ENCODE assay signal across 14 cellular contexts in genomic region chr2:197539734-197540133, GRCh38. TPM values are rescaled to one million over a fixed set of nuclear protein-coding genes. Genes with fewer than 3 reads are reported as not detected.
A peak's percentile ranks its signal among the peaks of the same experiment; 100 is the strongest.
DNase-seq lines count a peak whose midpoint lies in the region; ATAC-seq and TF ChIP-seq lines count a peak whose summit lies in the region.
"Had no signal": no experiment of that assay in that cellular context is flagged by ENCODE, and none has a peak within 500 bp of the region (broad histone marks: within the 10 kb centered on the region; RNA-seq: fewer than 3 reads in every experiment).

No MANE protein-coding gene starts in this region.

- H3K9me3 Mint-ChIP-seq in activated CD8-positive, alpha-beta T cell treated with anti-CD3 and anti-CD28 coated beads for 36 hours = no peaks in the 10 kb centered on the region
- no peaks in the 10 kb centered on the region for H3K9me3 Mint-ChIP-seq in activated CD8-positive, alpha-beta T cell treated with anti-CD3 and anti-CD28 coated beads, Interleukin-2, amount 10 ng/mL, durations not matched to agents 7 days and 5 days (ENCODE audit: insufficient read depth)
- no peaks in the 10 kb centered on the region for H3K9me3 Mint-ChIP-seq in natural killer cell
- H3K9me3 Mint-ChIP-seq in natural killer cell treated with Interleukin-12 subunit alpha and Interleukin-12 subunit beta and Interleukin-15 and Interleukin-18, amount 100 ng/mL, for 72 hours = no peaks in the 10 kb centered on the region
- no peaks in the 10 kb centered on the region for H3K9me3 Mint-ChIP-seq in effector memory CD8-positive, alpha-beta T cell
- H3K9me3 Mint-ChIP-seq: CD8-positive, alpha-beta T cell; H9 had no signal

- no peak for ATAC-seq in activated CD8-positive, alpha-beta T cell treated with anti-CD3 and anti-CD28 coated beads for 36 hours
- no peak for ATAC-seq in activated CD8-positive, alpha-beta T cell treated with anti-CD3 and anti-CD28 coated beads, Interleukin-2, amount 10 ng/mL, durations not matched to agents 7 days and 5 days
- no peak for ATAC-seq in natural killer cell
- ATAC-seq in natural killer cell treated with Interleukin-12 subunit alpha and Interleukin-12 subunit beta and Interleukin-15 and Interleukin-18, amount 100 ng/mL, for 72 hours = no peak
- no peak for ATAC-seq in effector memory CD8-positive, alpha-beta T cell (replicated peaks)
- ATAC-seq in HG02763 (IDR thresholded peaks at IDR 0.05; ENCODE audit: unreplicated experiment) = no peak
- ATAC-seq: CD8-positive, alpha-beta T cell had no signal

- DNase-seq in activated CD8-positive, alpha-beta T cell treated with anti-CD3 and anti-CD28 coated beads for 36 hours = no peak
- no peak for DNase-seq in activated CD8-positive, alpha-beta T cell treated with anti-CD3 and anti-CD28 coated beads, Interleukin-2, amount 10 ng/mL, durations not matched to agents 7 days and 5 days
- DNase-seq in natural killer cell (no peak), glomerular visceral epithelial cell (ENCODE audit: extremely low spot score) (no peak), activated gamma-delta T cell treated with Interleukin-2 at 50 U/mL for 16 hours (no peak)
- DNase-seq in natural killer cell treated with Interleukin-12 subunit alpha and Interleukin-12 subunit beta and Interleukin-15 and Interleukin-18, amount 100 ng/mL, for 72 hours (ENCODE audit: low spot score) = no peak
- DNase-seq in effector memory CD8-positive, alpha-beta T cell = no peak
- DNase-seq: ACHN; Caco-2; CD8-positive, alpha-beta T cell; GF-D8; GOT3; H9 had no signal

- no peak overlapping the region for H3K4me3 Mint-ChIP-seq in activated CD8-positive, alpha-beta T cell treated with anti-CD3 and anti-CD28 coated beads for 36 hours
- no peak overlapping the region for H3K4me3 Mint-ChIP-seq in activated CD8-positive, alpha-beta T cell treated with anti-CD3 and anti-CD28 coated beads, Interleukin-2, amount 10 ng/mL, durations not matched to agents 7 days and 5 days
- no peak overlapping the region for H3K4me3 Mint-ChIP-seq in natural killer cell
- H3K4me3 Mint-ChIP-seq in natural killer cell treated with Interleukin-12 subunit alpha and Interleukin-12 subunit beta and Interleukin-15 and Interleukin-18, amount 100 ng/mL, for 72 hours = no peak overlapping the region
- H3K4me3 Mint-ChIP-seq in effector memory CD8-positive, alpha-beta T cell = no peak overlapping the region
- H3K4me3 Mint-ChIP-seq: CD8-positive, alpha-beta T cell; H9 had no signal

- no peak for TF ChIP-seq CTCF in activated CD8-positive, alpha-beta T cell treated with anti-CD3 and anti-CD28 coated beads for 36 hours (IDR thresholded peaks at IDR 0.05)
- no peak for TF ChIP-seq CTCF in natural killer cell (IDR thresholded peaks at IDR 0.05)

- peaks cover 46% of the 10 kb centered on the region for H3K36me3 Mint-ChIP-seq in activated CD8-positive, alpha-beta T cell treated with anti-CD3 and anti-CD28 coated beads for 36 hours (ENCODE audit: low read depth)
- peaks cover 69% of the 10 kb centered on the region for H3K36me3 Mint-ChIP-seq in activated CD8-positive, alpha-beta T cell treated with anti-CD3 and anti-CD28 coated beads, Interleukin-2, amount 10 ng/mL, durations not matched to agents 7 days and 5 days (ENCODE audit: low read depth)
- H3K36me3 Mint-ChIP-seq in natural killer cell = peaks cover 17% of the 10 kb centered on the region
- peaks cover 16% of the 10 kb centered on the region for H3K36me3 Mint-ChIP-seq in natural killer cell treated with Interleukin-12 subunit alpha and Interleukin-12 subunit beta and Interleukin-15 and Interleukin-18, amount 100 ng/mL, for 72 hours
- peaks cover 94% of the 10 kb centered on the region for H3K36me3 Mint-ChIP-seq in effector memory CD8-positive, alpha-beta T cell (ENCODE audit: insufficient read depth)

- peaks cover 19% of the 10 kb centered on the region for H3K4me1 Mint-ChIP-seq in activated CD8-positive, alpha-beta T cell treated with anti-CD3 and anti-CD28 coated beads for 36 hours (ENCODE audit: low read depth)
- peaks cover 14% of the 10 kb centered on the region for H3K4me1 Mint-ChIP-seq in activated CD8-positive, alpha-beta T cell treated with anti-CD3 and anti-CD28 coated beads, Interleukin-2, amount 10 ng/mL, durations not matched to agents 7 days and 5 days (ENCODE audit: low read depth)
- peaks cover 32 to 51% of the 10 kb centered on the region in 2 donors for H3K4me1 Mint-ChIP-seq in natural killer cell
- peaks cover 7 to 29% of the 10 kb centered on the region in 2 donors for H3K4me1 Mint-ChIP-seq in natural killer cell treated with Interleukin-12 subunit alpha and Interleukin-12 subunit beta and Interleukin-15 and Interleukin-18, amount 100 ng/mL, for 72 hours (ENCODE audit: low read depth in 2 of 2)
- peaks cover 20 to 40% of the 10 kb centered on the region in 2 donors for H3K4me1 Mint-ChIP-seq in effector memory CD8-positive, alpha-beta T cell (ENCODE audit: low read depth in 2 of 2)

- POLR2A ChIA-PET in activated CD8-positive, alpha-beta T cell treated with anti-CD3 and anti-CD28 coated beads for 36 hours (lab: Charles Lee) = interaction anchor here (1.2 kb wide), 1 partner anchor 14 kb away, joined by 3 read pairs; no protein-coding TSS in a partner anchor
- POLR2A ChIA-PET in activated CD8-positive, alpha-beta T cell treated with anti-CD3 and anti-CD28 coated beads, Interleukin-2, amount 10 ng/mL, durations not matched to agents 7 days and 5 days (lab: Charles Lee) = interaction anchor here (0.9 to 1.0 kb wide), 3 partner anchors 23 to 106 kb away, joined by 3 to 4 read pairs (median 3); no protein-coding TSS in a partner anchor

- no peaks in the 10 kb centered on the region for H3K27me3 Mint-ChIP-seq in activated CD8-positive, alpha-beta T cell treated with anti-CD3 and anti-CD28 coated beads for 36 hours
- H3K27me3 Mint-ChIP-seq in activated CD8-positive, alpha-beta T cell treated with anti-CD3 and anti-CD28 coated beads, Interleukin-2, amount 10 ng/mL, durations not matched to agents 7 days and 5 days (ENCODE audit: low read depth) = no peaks in the 10 kb centered on the region
- no peaks in the 10 kb centered on the region for H3K27me3 Mint-ChIP-seq in natural killer cell (ENCODE audit: low read depth in 2 of 2)
- no peaks in the 10 kb centered on the region for H3K27me3 Mint-ChIP-seq in natural killer cell treated with Interleukin-12 subunit alpha and Interleukin-12 subunit beta and Interleukin-15 and Interleukin-18, amount 100 ng/mL, for 72 hours
- no peaks in the 10 kb centered on the region for H3K27me3 Mint-ChIP-seq in effector memory CD8-positive, alpha-beta T cell

- CTCF ChIA-PET in activated CD8-positive, alpha-beta T cell treated with anti-CD3 and anti-CD28 coated beads for 36 hours (lab: Charles Lee) = interaction anchor here (0.6 kb wide), 1 partner anchor 1108 kb away, joined by 3 read pairs; no protein-coding TSS in a partner anchor
- CTCF ChIA-PET in activated CD8-positive, alpha-beta T cell treated with anti-CD3 and anti-CD28 coated beads, Interleukin-2, amount 10 ng/mL, durations not matched to agents 7 days and 5 days (lab: Charles Lee) = interaction anchor here (1.0 kb wide), 1 partner anchor 15 kb away, joined by 3 read pairs; no protein-coding TSS in a partner anchor

- H3K27ac Mint-ChIP-seq in activated CD8-positive, alpha-beta T cell treated with anti-CD3 and anti-CD28 coated beads for 36 hours = peak overlapping the region; percentile 56
- H3K27ac Mint-ChIP-seq in activated CD8-positive, alpha-beta T cell treated with anti-CD3 and anti-CD28 coated beads, Interleukin-2, amount 10 ng/mL, durations not matched to agents 7 days and 5 days = no peak overlapping the region
- peak overlapping the region; percentile 58 to 76 for H3K27ac Mint-ChIP-seq in natural killer cell
- peak overlapping the region in 1 of 2 donors; percentile 40 for H3K27ac Mint-ChIP-seq in natural killer cell treated with Interleukin-12 subunit alpha and Interleukin-12 subunit beta and Interleukin-15 and Interleukin-18, amount 100 ng/mL, for 72 hours
- peak overlapping the region; percentile 57 to 79 for H3K27ac Mint-ChIP-seq in effector memory CD8-positive, alpha-beta T cell
- H3K27ac Mint-ChIP-seq: H9 had no signal

- intact Hi-C loops in activated CD8-positive, alpha-beta T cell treated with anti-CD3 and anti-CD28 coated beads for 36 hours (cut with micrococcal nuclease) = no loop called here
- intact Hi-C loops in natural killer cell (cut with micrococcal nuclease) = no loop called here

RNA-seq across cellular contexts. Expression of gene MOB4, which starts 23.9 kb away (rescaled TPM):
- total RNA-seq in activated CD8-positive, alpha-beta T cell treated with anti-CD3 and anti-CD28 coated beads for 36 hours = 10 to 100 TPM; 15.1 to 15.9 TPM
- total RNA-seq in activated CD8-positive, alpha-beta T cell treated with anti-CD3 and anti-CD28 coated beads, Interleukin-2, amount 10 ng/mL, durations not matched to agents 7 days and 5 days = 10 to 100 TPM; 16.5 to 21.3 TPM
- total RNA-seq in natural killer cell = 10 to 100 TPM; 27.1 to 40.0 (median 34.9) TPM
- 10 to 100 TPM; 16.9 to 25.7 TPM for total RNA-seq in natural killer cell treated with Interleukin-12 subunit alpha and Interleukin-12 subunit beta and Interleukin-15 and Interleukin-18, amount 100 ng/mL, for 72 hours

RNA-seq across cellular contexts. Expression of gene HSPE1, which starts 39.6 kb away (rescaled TPM):
- 100 to 1,000 TPM; 345 to 356 TPM for total RNA-seq in activated CD8-positive, alpha-beta T cell treated with anti-CD3 and anti-CD28 coated beads for 36 hours
- 100 to 1,000 TPM; 153 to 162 TPM for total RNA-seq in activated CD8-positive, alpha-beta T cell treated with anti-CD3 and anti-CD28 coated beads, Interleukin-2, amount 10 ng/mL, durations not matched to agents 7 days and 5 days
- 10 to 100 TPM; 47.6 to 70.7 (median 50.7) TPM for total RNA-seq in natural killer cell
- total RNA-seq in natural killer cell treated with Interleukin-12 subunit alpha and Interleukin-12 subunit beta and Interleukin-15 and Interleukin-18, amount 100 ng/mL, for 72 hours = 100 to 1,000 TPM; 140 to 158 TPM

RNA-seq across cellular contexts. Expression of gene HSPD1, which starts 40.1 kb away (rescaled TPM):
- 1,000 to 10,000 TPM; 1,034 to 1,051 TPM for total RNA-seq in activated CD8-positive, alpha-beta T cell treated with anti-CD3 and anti-CD28 coated beads for 36 hours
- 100 to 1,000 TPM; 322 to 336 TPM for total RNA-seq in activated CD8-positive, alpha-beta T cell treated with anti-CD3 and anti-CD28 coated beads, Interleukin-2, amount 10 ng/mL, durations not matched to agents 7 days and 5 days
- total RNA-seq in natural killer cell = 100 to 1,000 TPM in 2 of 3 donors, 10 to 100 TPM in 1; 79.7 to 130 (median 113) TPM
- total RNA-seq in natural killer cell treated with Interleukin-12 subunit alpha and Interleukin-12 subunit beta and Interleukin-15 and Interleukin-18, amount 100 ng/mL, for 72 hours = 100 to 1,000 TPM; 380 to 655 TPM
